In the genomic region with DNA sequence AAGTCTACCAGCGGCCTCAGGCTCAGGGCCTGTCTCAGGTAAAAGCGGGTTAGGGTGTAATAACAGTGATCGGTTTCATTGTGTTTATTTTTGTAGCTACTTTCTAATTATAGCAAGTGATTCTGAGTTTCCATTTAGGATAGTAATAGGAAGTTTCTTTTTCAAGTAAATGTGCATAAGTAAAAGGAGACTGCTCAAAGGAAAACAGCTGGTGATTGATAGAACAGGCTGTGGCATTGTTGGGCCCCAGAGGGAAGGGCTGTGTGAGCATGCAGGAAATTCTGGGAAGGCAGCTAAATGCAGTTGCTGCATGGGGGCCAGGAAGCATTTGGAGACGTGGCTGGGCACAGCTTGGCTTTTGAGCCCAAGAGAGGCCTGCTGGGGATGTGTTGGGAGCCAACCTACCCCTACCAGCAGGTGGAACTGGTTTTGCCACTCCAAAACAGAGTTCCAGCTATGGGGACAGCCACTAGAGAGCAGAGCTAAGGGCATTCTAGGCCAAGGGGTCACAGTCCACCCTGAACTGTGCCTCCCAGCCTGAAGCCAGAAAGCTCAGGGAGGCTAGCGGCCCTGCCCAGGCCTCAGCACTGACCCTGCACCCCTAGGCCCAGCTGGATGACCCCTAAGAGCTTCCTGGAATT, we compare ENCODE assay signal across 12 cellular contexts. TPM values are rescaled to one million over a fixed set of nuclear protein-coding genes. Genes with fewer than 3 reads are reported as not detected.
A peak's percentile ranks its signal among the peaks of the same experiment; 100 is the strongest.
DNase-seq lines count a peak whose midpoint lies in the region; ATAC-seq and TF ChIP-seq lines count a peak whose summit lies in the region.
"Had no signal": no experiment of that assay in that cellular context is flagged by ENCODE, and none has a peak within 500 bp of the region (broad histone marks: within the 10 kb centered on the region; RNA-seq: fewer than 3 reads in every experiment).

No MANE protein-coding gene starts in this region.

- H3K4me3 ChIP-seq in CD4-positive, alpha-beta memory T cell (ENCODE audit: low read length in 2 of 2) = no peak overlapping the region
- H3K4me3 ChIP-seq: GM23338, SJSA1 had no signal

- H3K4me1 Mint-ChIP-seq in CD4-positive, alpha-beta memory T cell = peaks cover 22 to 51% (median 37%) of the 10 kb centered on the region in 4 donors
- H3K4me1 Mint-ChIP-seq in IgD-negative memory B cell = peaks cover 16 to 29% (median 20%) of the 10 kb centered on the region in 3 donors
- peaks cover 25 to 31% of the 10 kb centered on the region in 2 donors for H3K4me1 Mint-ChIP-seq in effector memory CD8-positive, alpha-beta T cell (ENCODE audit: low read depth in 2 of 2)
- H3K4me1 Mint-ChIP-seq in nephron progenitor cell = peaks cover 21% of the 10 kb centered on the region

- H3K36me3 ChIP-seq in CD4-positive, alpha-beta memory T cell (ENCODE audit: insufficient read depth, low read length) = peaks cover 26% of the 10 kb centered on the region
- H3K36me3 ChIP-seq: SJSA1 had no signal

- H3K27ac Mint-ChIP-seq in CD4-positive, alpha-beta memory T cell = peak overlapping the region; percentile 67 to 96 (median 92)
- peak overlapping the region in 2 of 3 donors; percentile 36 to 80 for H3K27ac Mint-ChIP-seq in IgD-negative memory B cell
- H3K27ac Mint-ChIP-seq in effector memory CD8-positive, alpha-beta T cell = peak overlapping the region; percentile 6 to 93
- H3K27ac Mint-ChIP-seq in nephron progenitor cell = peak overlapping the region; percentile 84
- H3K27ac Mint-ChIP-seq: GM23338 had no signal

- peaks cover 31 to 49% of the 10 kb centered on the region in 2 donors for H3K36me3 Mint-ChIP-seq in CD4-positive, alpha-beta memory T cell
- H3K36me3 Mint-ChIP-seq in IgD-negative memory B cell (peaks cover 14% of the 10 kb centered on the region), nephron progenitor cell (ENCODE audit: low read depth) (peaks cover 28% of the 10 kb centered on the region)
- H3K36me3 Mint-ChIP-seq in effector memory CD8-positive, alpha-beta T cell (ENCODE audit: insufficient read depth) = peaks cover 23% of the 10 kb centered on the region

- no peaks in the 10 kb centered on the region for H3K27me3 Mint-ChIP-seq in CD4-positive, alpha-beta memory T cell
- H3K27me3 Mint-ChIP-seq in IgD-negative memory B cell (no peaks in the 10 kb centered on the region), nephron progenitor cell (ENCODE audit: low read depth, poor library complexity) (no peaks in the 10 kb centered on the region)
- no peaks in the 10 kb centered on the region for H3K27me3 Mint-ChIP-seq in effector memory CD8-positive, alpha-beta T cell

- TF ChIP-seq CTCF in nephron progenitor cell (IDR thresholded peaks at IDR 0.05) = no peak

- no peak for ATAC-seq in effector memory CD8-positive, alpha-beta T cell (replicated peaks)
- ATAC-seq in HG03135 (IDR thresholded peaks at IDR 0.05; ENCODE audit: unreplicated experiment) (no peak), HG03565 (IDR thresholded peaks at IDR 0.05; ENCODE audit: unreplicated experiment) (no peak)
- ATAC-seq: GM23338 had no signal

- CTCF ChIA-PET in CD4-positive, alpha-beta memory T cell (lab: Charles Lee; ENCODE audit: partially characterized antibody) = interaction anchor here (0.7 to 24.1 kb wide), 23 partner anchors 13 to 643 kb away, joined by 3 to 458 read pairs (median 8); partner anchors contain the start of genes CNEP1R1 and SNX20

- no peaks in the 10 kb centered on the region for H3K27me3 ChIP-seq in CD4-positive, alpha-beta memory T cell (ENCODE audit: insufficient read depth, low read length)
- H3K27me3 ChIP-seq: SJSA1 had no signal

- peaks cover 13% of the 10 kb centered on the region in 2 donors for H3K9me3 ChIP-seq in CD4-positive, alpha-beta memory T cell (ENCODE audit: control insufficient read depth in 1 of 2, low read length in 2 of 2)

- H3K4me1 ChIP-seq in CD4-positive, alpha-beta memory T cell (ENCODE audit: insufficient read depth, low read length) = peaks cover 40% of the 10 kb centered on the region

- no peak for DNase-seq in CD4-positive, alpha-beta memory T cell
- DNase-seq in effector memory CD8-positive, alpha-beta T cell = no peak
- DNase-seq in nephron progenitor cell = no peak
- no peak for DNase-seq in cerebellar nuclear complex (lab: John Stamatoyannopoulos, UW)
- DNase-seq in NCI-H187 treated with DMSO at 0.1 percent for 48 hours (lab: John Stamatoyannopoulos, UW) = no peak
- DNase-seq: mesendoderm, NCI-H446 had no signal

- peak overlapping the region in 3 of 8 donors; percentile 17 to 69 (median 46) for H3K4me3 Mint-ChIP-seq in CD4-positive, alpha-beta memory T cell
- H3K4me3 Mint-ChIP-seq in IgD-negative memory B cell = no peak overlapping the region
- no peak overlapping the region for H3K4me3 Mint-ChIP-seq in effector memory CD8-positive, alpha-beta T cell
- no peak overlapping the region for H3K4me3 Mint-ChIP-seq in nephron progenitor cell
- H3K4me3 Mint-ChIP-seq: GM23338 had no signal

- POLR2A ChIA-PET in CD4-positive, alpha-beta memory T cell (lab: Charles Lee; ENCODE audit: partially characterized antibody) = interaction anchor here (0.9 to 19.4 kb wide), 8 partner anchors 13 to 390 kb away, joined by 3 to 478 read pairs (median 12); partner anchors contain the start of genes CYLD and SNX20

- H3K9me3 Mint-ChIP-seq in CD4-positive, alpha-beta memory T cell = peaks cover 0 to 21% (median 18%) of the 10 kb centered on the region in 8 donors
- H3K9me3 Mint-ChIP-seq in IgD-negative memory B cell = peaks cover 2 to 7% (median 2%) of the 10 kb centered on the region in 3 donors
- peaks cover 0 to 2% of the 10 kb centered on the region in 2 donors for H3K9me3 Mint-ChIP-seq in effector memory CD8-positive, alpha-beta T cell
- peaks cover 32% of the 10 kb centered on the region for H3K9me3 Mint-ChIP-seq in nephron progenitor cell

- intact Hi-C loops in CD4-positive, alpha-beta memory T cell (cut with micrococcal nuclease) = loop anchor here (5.0 kb wide), 1 partner anchor 401 kb away; the partner anchor contains the start of gene ADCY7

- H3K27ac ChIP-seq in CD4-positive, alpha-beta memory T cell (ENCODE audit: low read depth, low read length) = no peak overlapping the region
- H3K27ac ChIP-seq: SJSA1 had no signal

RNA-seq across cellular contexts. Expression of gene SNX20, which starts 12.6 kb away (rescaled TPM):
- 10 to 100 TPM; 88.9 to 90.1 TPM for total RNA-seq in CD4-positive, alpha-beta memory T cell
- 100 to 1,000 TPM in 1 of 2 donors, 10 to 100 TPM in 1; 62.5 to 106 TPM for polyA plus RNA-seq in CD4-positive, alpha-beta memory T cell
- 44.6 TPM for polyA plus RNA-seq in IgD-negative memory B cell
- total RNA-seq: GM23338, SJSA1 had no signal
- polyA plus RNA-seq: GM23338 had no signal

RNA-seq across cellular contexts. Expression of gene NOD2, which starts 24.9 kb away (rescaled TPM):
- total RNA-seq in CD4-positive, alpha-beta memory T cell = 10 to 100 TPM in 1 of 2 experiments, 1 to 10 TPM in 1; 9.8 to 10.9 TPM
- polyA plus RNA-seq in CD4-positive, alpha-beta memory T cell = 1 to 10 TPM; 2.2 to 3.7 TPM
- polyA plus RNA-seq in IgD-negative memory B cell = 0.86 TPM
